22 cellular contexts compared by ENCODE assay signal in the genomic region with DNA sequence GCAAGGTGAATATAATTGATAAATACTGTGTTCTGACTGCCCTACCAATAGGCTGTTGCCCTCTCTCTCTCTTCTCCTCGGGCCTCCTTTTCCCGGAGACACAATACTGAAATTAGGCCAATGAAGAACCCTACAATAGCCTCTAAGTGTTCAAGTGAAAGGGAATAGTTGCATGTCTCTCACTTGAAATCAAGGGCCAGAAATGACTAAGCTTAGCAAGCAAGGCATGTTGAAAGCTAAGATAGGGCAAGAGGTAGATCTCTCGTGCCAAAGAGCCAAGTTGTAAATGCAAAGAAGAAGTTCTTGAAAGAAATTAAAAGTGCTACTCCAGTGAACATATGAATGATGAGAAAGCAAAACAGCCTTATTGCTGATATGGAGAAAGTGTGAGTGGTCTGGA.
"Had no signal": no experiment of that assay in that cellular context is flagged by ENCODE, and none has a peak within 500 bp of the region (broad histone marks: within the 10 kb centered on the region; RNA-seq: fewer than 3 reads in every experiment).

No MANE protein-coding gene starts in this region.

- DNase-seq: activated B cell treated with CpG ODN at 0.5 μM for 24 hours; activated CD8-positive, alpha-beta memory T cell treated with anti-CD3 and anti-CD28 coated beads, Interleukin-2, amount 10 ng/mL, durations not matched to agents 7 days and 5 days; activated CD8-positive, alpha-beta T cell treated with anti-CD3 and anti-CD28 coated beads, Interleukin-2, amount 10 ng/mL, durations not matched to agents 7 days and 5 days; activated effector memory CD4-positive, alpha-beta T cell treated with Interleukin-2 at 50 U/mL for 16 hours; activated naive CD4-positive, alpha-beta T cell; activated T-cell treated with anti-CD3 and anti-CD28 coated beads, Interleukin-2, amount 50 U/mL, for 24 hours; aorta; central memory CD4-positive, alpha-beta T cell; MG63; MV-4-11; NCI-H1105; NCI-H1436; NCI-H1694 treated with DMSO at 0.1 percent for 48 hours; NCI-H2029 treated with DMSO at 0.1 percent for 48 hours; NCI-H524; PC-3; SHP77; T-helper 17 cell; T1000 had no signal

- FAIRE-seq: bronchial epithelial cell, RCC 7860, TTC549 had no signal

- H3K27me3 ChIP-seq: MG63 had no signal

- H3K4me3 ChIP-seq: MG63 had no signal

- ATAC-seq: activated CD8-positive, alpha-beta memory T cell treated with anti-CD3 and anti-CD28 coated beads, Interleukin-2, amount 10 ng/mL, durations not matched to agents 7 days and 5 days; activated CD8-positive, alpha-beta T cell treated with anti-CD3 and anti-CD28 coated beads, Interleukin-2, amount 10 ng/mL, durations not matched to agents 7 days and 5 days; PC-3; T-helper 17 cell had no signal

- H3K36me3 ChIP-seq: MG63 had no signal
